ENCODE assay signal across 1 cellular context in genomic region chr12:12608557-12608957, GRCh38.
TF ChIP-seq lines count a peak whose summit lies in the region.

No MANE protein-coding gene starts in this region.

TF ChIP-seq in GM12878, 131 proteins besides CTCF, POLR2A, EP300 and RAD21 (continues in another document):
- TF ChIP-seq IRF3 (IDR thresholded peaks at IDR 0.05) (no peak), TBL1XR1 (IDR thresholded peaks at IDR 0.05; ENCODE audit: low read depth, low read length) (no peak), ZNF384 (IDR thresholded peaks at IDR 0.05; ENCODE audit: borderline replicate concordance, low read depth, low read length) (no peak), YBX1 (IDR thresholded peaks at IDR 0.05) (no peak), CBX5 (IDR thresholded peaks at IDR 0.05; ENCODE audit: low read depth) (no peak), SIX5 (IDR thresholded peaks at IDR 0.05; ENCODE audit: low read depth, low read length, severe bottlenecking) (no peak), BCL11A (IDR thresholded peaks at IDR 0.05; ENCODE audit: low read depth, low read length) (peak; percentile 27; the same call in 1 of the 2 replicates), TCF3 (IDR thresholded peaks at IDR 0.05; ENCODE audit: borderline replicate concordance, insufficient read depth, low read depth, low read length) (no peak), RELB (IDR thresholded peaks at IDR 0.05; ENCODE audit: low read depth) (0 out of 2 replicates have a peak, but pooled peaks have one; percentile 38), KLF5 (IDR thresholded peaks at IDR 0.05; ENCODE audit: partially characterized antibody) (no peak), MLLT1 (IDR thresholded peaks at IDR 0.05) (no peak; the same call in 1 of the 2 replicates), MEF2B (IDR thresholded peaks at IDR 0.05; ENCODE audit: partially characterized antibody, poor library complexity, severe bottlenecking) (peak; percentile 91), RAD51 (IDR thresholded peaks at IDR 0.05) (0 out of 2 replicates have a peak, but pooled peaks have one; percentile 22), MTA2 (IDR thresholded peaks at IDR 0.05; ENCODE audit: low read depth) (peak; percentile 81), SMARCA5 (IDR thresholded peaks at IDR 0.05) (peak; percentile 23; the same call in 1 of the 2 replicates), ESRRA (IDR thresholded peaks at IDR 0.05; ENCODE audit: low read length) (no peak), PRDM15 (CRISPR knock-in tag; IDR thresholded peaks at IDR 0.05) (no peak), MYC (IDR thresholded peaks at IDR 0.05; ENCODE audit: insufficient read depth, insufficient read length, insufficient replicate concordance, low read length, severe bottlenecking) (no peak), SRF (IDR thresholded peaks at IDR 0.05; ENCODE audit: low read depth in 2 of 2, low read length in 2 of 2) (no peak), RELA (IDR thresholded peaks at IDR 0.05; ENCODE audit: borderline replicate concordance, partially characterized antibody) (peak; percentile 31), LARP7 (IDR thresholded peaks at IDR 0.05) (no peak), MEF2A (IDR thresholded peaks at IDR 0.05; ENCODE audit: insufficient read depth, low read depth, low read length) (no peak), SMC3 (IDR thresholded peaks at IDR 0.05; ENCODE audit: borderline replicate concordance, low read length) (peak; percentile 82; the same call in 1 of the 2 replicates), EGR1 (IDR thresholded peaks at IDR 0.05; ENCODE audit: borderline replicate concordance in 1 of 2, low read depth in 2 of 2, low read length in 2 of 2) (no peak), POLR2AphosphoS5 (IDR thresholded peaks at IDR 0.05; ENCODE audit: low read length) (no peak), BHLHE40 (IDR thresholded peaks at IDR 0.05; ENCODE audit: borderline replicate concordance in 1 of 2, low read depth in 2 of 2, low read length in 1 of 2) (no peak), MYB (IDR thresholded peaks at IDR 0.05; ENCODE audit: borderline replicate concordance, low read depth, low read length) (no peak), HDGF (IDR thresholded peaks at IDR 0.05) (peak; percentile 80; the same call in 1 of the 2 replicates), EED (IDR thresholded peaks at IDR 0.05; ENCODE audit: low read depth) (no peak), NBN (IDR thresholded peaks at IDR 0.05) (0 out of 2 replicates have a peak, but pooled peaks have one; percentile 79), JUND (IDR thresholded peaks at IDR 0.05; ENCODE audit: low read depth, low read length) (no peak), RB1 (IDR thresholded peaks at IDR 0.05; ENCODE audit: borderline replicate concordance) (peak; percentile 20; the same call in 1 of the 2 replicates), NFXL1 (IDR thresholded peaks at IDR 0.05; ENCODE audit: borderline replicate concordance) (no peak), SREBF1 (IDR thresholded peaks at IDR 0.05; ENCODE audit: low read length) (no peak)
- TF ChIP-seq, protein P1, sequence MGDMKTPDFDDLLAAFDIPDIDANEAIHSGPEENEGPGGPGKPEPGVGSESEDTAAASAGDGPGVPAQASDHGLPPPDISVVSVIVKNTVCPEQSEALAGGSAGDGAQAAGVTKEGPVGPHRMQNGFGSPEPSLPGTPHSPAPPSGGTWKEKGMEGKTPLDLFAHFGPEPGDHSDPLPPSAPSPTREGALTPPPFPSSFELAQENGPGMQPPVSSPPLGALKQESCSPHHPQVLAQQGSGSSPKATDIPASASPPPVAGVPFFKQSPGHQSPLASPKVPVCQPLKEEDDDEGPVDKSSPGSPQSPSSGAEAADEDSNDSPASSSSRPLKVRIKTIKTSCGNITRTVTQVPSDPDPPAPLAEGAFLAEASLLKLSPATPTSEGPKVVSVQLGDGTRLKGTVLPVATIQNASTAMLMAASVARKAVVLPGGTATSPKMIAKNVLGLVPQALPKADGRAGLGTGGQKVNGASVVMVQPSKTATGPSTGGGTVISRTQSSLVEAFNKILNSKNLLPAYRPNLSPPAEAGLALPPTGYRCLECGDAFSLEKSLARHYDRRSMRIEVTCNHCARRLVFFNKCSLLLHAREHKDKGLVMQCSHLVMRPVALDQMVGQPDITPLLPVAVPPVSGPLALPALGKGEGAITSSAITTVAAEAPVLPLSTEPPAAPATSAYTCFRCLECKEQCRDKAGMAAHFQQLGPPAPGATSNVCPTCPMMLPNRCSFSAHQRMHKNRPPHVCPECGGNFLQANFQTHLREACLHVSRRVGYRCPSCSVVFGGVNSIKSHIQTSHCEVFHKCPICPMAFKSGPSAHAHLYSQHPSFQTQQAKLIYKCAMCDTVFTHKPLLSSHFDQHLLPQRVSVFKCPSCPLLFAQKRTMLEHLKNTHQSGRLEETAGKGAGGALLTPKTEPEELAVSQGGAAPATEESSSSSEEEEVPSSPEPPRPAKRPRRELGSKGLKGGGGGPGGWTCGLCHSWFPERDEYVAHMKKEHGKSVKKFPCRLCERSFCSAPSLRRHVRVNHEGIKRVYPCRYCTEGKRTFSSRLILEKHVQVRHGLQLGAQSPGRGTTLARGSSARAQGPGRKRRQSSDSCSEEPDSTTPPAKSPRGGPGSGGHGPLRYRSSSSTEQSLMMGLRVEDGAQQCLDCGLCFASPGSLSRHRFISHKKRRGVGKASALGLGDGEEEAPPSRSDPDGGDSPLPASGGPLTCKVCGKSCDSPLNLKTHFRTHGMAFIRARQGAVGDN (IDR thresholded peaks at IDR 0.05): peak; percentile 82
- TF ChIP-seq, protein P2, sequence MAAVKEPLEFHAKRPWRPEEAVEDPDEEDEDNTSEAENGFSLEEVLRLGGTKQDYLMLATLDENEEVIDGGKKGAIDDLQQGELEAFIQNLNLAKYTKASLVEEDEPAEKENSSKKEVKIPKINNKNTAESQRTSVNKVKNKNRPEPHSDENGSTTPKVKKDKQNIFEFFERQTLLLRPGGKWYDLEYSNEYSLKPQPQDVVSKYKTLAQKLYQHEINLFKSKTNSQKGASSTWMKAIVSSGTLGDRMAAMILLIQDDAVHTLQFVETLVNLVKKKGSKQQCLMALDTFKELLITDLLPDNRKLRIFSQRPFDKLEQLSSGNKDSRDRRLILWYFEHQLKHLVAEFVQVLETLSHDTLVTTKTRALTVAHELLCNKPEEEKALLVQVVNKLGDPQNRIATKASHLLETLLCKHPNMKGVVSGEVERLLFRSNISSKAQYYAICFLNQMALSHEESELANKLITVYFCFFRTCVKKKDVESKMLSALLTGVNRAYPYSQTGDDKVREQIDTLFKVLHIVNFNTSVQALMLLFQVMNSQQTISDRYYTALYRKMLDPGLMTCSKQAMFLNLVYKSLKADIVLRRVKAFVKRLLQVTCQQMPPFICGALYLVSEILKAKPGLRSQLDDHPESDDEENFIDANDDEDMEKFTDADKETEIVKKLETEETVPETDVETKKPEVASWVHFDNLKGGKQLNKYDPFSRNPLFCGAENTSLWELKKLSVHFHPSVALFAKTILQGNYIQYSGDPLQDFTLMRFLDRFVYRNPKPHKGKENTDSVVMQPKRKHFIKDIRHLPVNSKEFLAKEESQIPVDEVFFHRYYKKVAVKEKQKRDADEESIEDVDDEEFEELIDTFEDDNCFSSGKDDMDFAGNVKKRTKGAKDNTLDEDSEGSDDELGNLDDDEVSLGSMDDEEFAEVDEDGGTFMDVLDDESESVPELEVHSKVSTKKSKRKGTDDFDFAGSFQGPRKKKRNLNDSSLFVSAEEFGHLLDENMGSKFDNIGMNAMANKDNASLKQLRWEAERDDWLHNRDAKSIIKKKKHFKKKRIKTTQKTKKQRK (IDR thresholded peaks at IDR 0.05; ENCODE audit: low read depth, low read length): no peak
- TF ChIP-seq, protein P3, sequence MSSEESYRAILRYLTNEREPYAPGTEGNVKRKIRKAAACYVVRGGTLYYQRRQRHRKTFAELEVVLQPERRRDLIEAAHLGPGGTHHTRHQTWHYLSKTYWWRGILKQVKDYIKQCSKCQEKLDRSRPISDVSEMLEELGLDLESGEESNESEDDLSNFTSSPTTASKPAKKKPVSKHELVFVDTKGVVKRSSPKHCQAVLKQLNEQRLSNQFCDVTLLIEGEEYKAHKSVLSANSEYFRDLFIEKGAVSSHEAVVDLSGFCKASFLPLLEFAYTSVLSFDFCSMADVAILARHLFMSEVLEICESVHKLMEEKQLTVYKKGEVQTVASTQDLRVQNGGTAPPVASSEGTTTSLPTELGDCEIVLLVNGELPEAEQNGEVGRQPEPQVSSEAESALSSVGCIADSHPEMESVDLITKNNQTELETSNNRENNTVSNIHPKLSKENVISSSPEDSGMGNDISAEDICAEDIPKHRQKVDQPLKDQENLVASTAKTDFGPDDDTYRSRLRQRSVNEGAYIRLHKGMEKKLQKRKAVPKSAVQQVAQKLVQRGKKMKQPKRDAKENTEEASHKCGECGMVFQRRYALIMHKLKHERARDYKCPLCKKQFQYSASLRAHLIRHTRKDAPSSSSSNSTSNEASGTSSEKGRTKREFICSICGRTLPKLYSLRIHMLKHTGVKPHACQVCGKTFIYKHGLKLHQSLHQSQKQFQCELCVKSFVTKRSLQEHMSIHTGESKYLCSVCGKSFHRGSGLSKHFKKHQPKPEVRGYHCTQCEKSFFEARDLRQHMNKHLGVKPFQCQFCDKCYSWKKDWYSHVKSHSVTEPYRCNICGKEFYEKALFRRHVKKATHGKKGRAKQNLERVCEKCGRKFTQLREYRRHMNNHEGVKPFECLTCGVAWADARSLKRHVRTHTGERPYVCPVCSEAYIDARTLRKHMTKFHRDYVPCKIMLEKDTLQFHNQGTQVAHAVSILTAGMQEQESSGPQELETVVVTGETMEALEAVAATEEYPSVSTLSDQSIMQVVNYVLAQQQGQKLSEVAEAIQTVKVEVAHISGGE (CRISPR knock-in tag; IDR thresholded peaks at IDR 0.05): no peak
- TF ChIP-seq, protein P4, sequence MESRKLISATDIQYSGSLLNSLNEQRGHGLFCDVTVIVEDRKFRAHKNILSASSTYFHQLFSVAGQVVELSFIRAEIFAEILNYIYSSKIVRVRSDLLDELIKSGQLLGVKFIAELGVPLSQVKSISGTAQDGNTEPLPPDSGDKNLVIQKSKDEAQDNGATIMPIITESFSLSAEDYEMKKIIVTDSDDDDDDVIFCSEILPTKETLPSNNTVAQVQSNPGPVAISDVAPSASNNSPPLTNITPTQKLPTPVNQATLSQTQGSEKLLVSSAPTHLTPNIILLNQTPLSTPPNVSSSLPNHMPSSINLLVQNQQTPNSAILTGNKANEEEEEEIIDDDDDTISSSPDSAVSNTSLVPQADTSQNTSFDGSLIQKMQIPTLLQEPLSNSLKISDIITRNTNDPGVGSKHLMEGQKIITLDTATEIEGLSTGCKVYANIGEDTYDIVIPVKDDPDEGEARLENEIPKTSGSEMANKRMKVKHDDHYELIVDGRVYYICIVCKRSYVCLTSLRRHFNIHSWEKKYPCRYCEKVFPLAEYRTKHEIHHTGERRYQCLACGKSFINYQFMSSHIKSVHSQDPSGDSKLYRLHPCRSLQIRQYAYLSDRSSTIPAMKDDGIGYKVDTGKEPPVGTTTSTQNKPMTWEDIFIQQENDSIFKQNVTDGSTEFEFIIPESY (IDR thresholded peaks at IDR 0.05): 0 out of 2 replicates have a peak, but pooled peaks have one; percentile 16
